ENCODE assay signal across 7 cellular contexts in the genomic region with DNA sequence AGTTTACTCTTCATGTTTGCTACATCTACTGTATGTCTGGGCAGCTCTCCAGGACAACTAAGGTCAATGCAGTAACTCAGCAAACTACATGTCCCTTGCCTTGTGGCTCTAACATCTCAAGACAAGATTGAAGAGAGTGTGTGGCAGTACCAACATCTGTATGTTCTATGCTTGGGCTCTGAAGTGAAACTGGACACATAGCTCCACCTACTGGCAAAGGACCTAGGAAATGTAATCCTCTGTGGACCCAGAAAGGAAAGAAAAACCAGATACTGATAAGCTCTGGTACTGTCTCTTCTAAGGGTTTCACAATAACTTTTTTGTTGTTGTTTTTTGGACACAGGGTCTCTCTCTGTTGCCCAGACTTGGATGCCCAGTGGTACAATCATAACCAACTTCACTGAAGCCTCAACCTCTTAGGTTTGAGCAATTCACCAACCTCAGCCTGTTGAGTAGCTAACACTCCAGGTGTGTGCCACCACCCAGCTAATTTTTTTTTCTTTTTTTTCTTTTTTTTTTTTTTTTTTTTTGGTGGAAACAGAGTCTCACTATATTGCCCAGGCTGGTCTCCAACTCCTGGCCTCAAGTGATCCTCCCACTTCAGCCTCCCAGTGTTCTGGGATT.
DNase-seq lines count a peak whose midpoint lies in the region; ATAC-seq and TF ChIP-seq lines count a peak whose summit lies in the region.

No MANE protein-coding gene starts in this region.

- H3K9me3 ChIP-seq in Panc1 (ENCODE audit: control insufficient read depth, insufficient read depth, low read depth, low read length) (no peaks in the 10 kb centered on the region), heart right ventricle (peaks cover 0 to 22% (median 0%) of the 10 kb centered on the region in 11 donors)

- H3K4me1 ChIP-seq in Panc1 (ENCODE audit: control insufficient read depth, insufficient read depth, low read length), result no peaks in the 10 kb centered on the region
- H3K4me1 ChIP-seq in heart right ventricle, result peaks cover 0 to 9% (median 0%) of the 10 kb centered on the region in 9 donors

- CTCF ChIA-PET in Panc1 (lab: Charles Lee), result interaction anchor here (0.6 to 1.6 kb wide), 4 partner anchors 25 to 508 kb away, joined by 3 to 7 read pairs (median 6); no protein-coding TSS in a partner anchor

- peak; percentile 77 for TF ChIP-seq CTCF in GM12864 (IDR thresholded peaks at IDR 0.05; ENCODE audit: low read depth, low read length, missing control alignments)
- peak; percentile 70 for TF ChIP-seq CTCF in Panc1 (IDR thresholded peaks at IDR 0.05)
- TF ChIP-seq CTCF in heart right ventricle (IDR thresholded peaks at IDR 0.05), result peak; percentile 22 to 78 (median 72)

- BruUV-seq in Panc1 (replicated peaks; lab: Mats Ljungman, UMichigan), result no TSS peak

- intact Hi-C loops in Panc1 (cut with micrococcal nuclease; ENCODE audit: unreplicated experiment) (loop anchor here (2.0 to 5.0 kb wide), 2 partner anchors 101 to 1155 kb away; no protein-coding TSS in a partner anchor), heart right ventricle (cut with DNase I) (loop anchor here (1.0 to 10.0 kb wide), 8 partner anchors 95 to 1160 kb away; no protein-coding TSS in a partner anchor)

- peaks cover 2% of the 10 kb centered on the region for H3K27me3 Mint-ChIP-seq in activated naive CD8-positive, alpha-beta T cell treated with anti-CD3 and anti-CD28 coated beads, Interleukin-2, amount 10 ng/mL, durations not matched to agents 7 days and 5 days

- in situ Hi-C loops in Panc1 (cut with HindIII; ENCODE audit: low pct_unique_long_range_greater_than_20kb, low sequenced_read_pairs), result no loop called here

- H3K4me3 ChIP-seq in GM12864 (ENCODE audit: low read depth, low read length) (no peak overlapping the region), Panc1 (ENCODE audit: low read depth in 2 of 2, low read length in 2 of 2) (no peak overlapping the region), heart right ventricle (no peak overlapping the region)

- POLR2A ChIA-PET in Panc1 (lab: Charles Lee), result interaction anchor here (0.6 kb wide), 1 partner anchor 382 kb away, joined by 6 read pairs; no protein-coding TSS in a partner anchor
- POLR2A ChIA-PET in activated naive CD8-positive, alpha-beta T cell treated with anti-CD3 and anti-CD28 coated beads, Interleukin-2, amount 10 ng/mL, durations not matched to agents 7 days and 5 days (lab: Charles Lee), result no interaction called here

- H3K27ac ChIP-seq in Panc1 (ENCODE audit: low read length) (no peak overlapping the region), heart right ventricle (no peak overlapping the region)

- H3K36me3 Mint-ChIP-seq in activated naive CD8-positive, alpha-beta T cell treated with anti-CD3 and anti-CD28 coated beads, Interleukin-2, amount 10 ng/mL, durations not matched to agents 7 days and 5 days, result no peaks in the 10 kb centered on the region

- peaks cover 6% of the 10 kb centered on the region for H3K4me1 Mint-ChIP-seq in activated naive CD8-positive, alpha-beta T cell treated with anti-CD3 and anti-CD28 coated beads, Interleukin-2, amount 10 ng/mL, durations not matched to agents 7 days and 5 days

- no peaks in the 10 kb centered on the region for H3K27me3 ChIP-seq in Panc1 (ENCODE audit: control insufficient read depth, insufficient read depth, low read length)
- no peaks in the 10 kb centered on the region for H3K27me3 ChIP-seq in heart right ventricle

- H3K27ac Mint-ChIP-seq in activated naive CD8-positive, alpha-beta T cell treated with anti-CD3 and anti-CD28 coated beads, Interleukin-2, amount 10 ng/mL, durations not matched to agents 7 days and 5 days, result no peak overlapping the region

- DNase-seq in GM12864 (ENCODE audit: low read depth) (peak; percentile 51), HUDEP-2 (lab: John Stamatoyannopoulos, UW; ENCODE audit: unreplicated experiment in 76 of 76) (peak in 54 of 76 experiments; percentile 1 to 75 (median 23)), Panc1 (ENCODE audit: low read depth, low spot score) (peak; percentile 50), heart right ventricle (peak in 1 of 2 donors; percentile 66), retina (peak; percentile 56)
- DNase-seq in activated naive CD8-positive, alpha-beta T cell treated with anti-CD3 and anti-CD28 coated beads, Interleukin-2, amount 10 ng/mL, durations not matched to agents 7 days and 5 days, result no peak

- peaks cover 6% of the 10 kb centered on the region for H3K9me3 Mint-ChIP-seq in activated naive CD8-positive, alpha-beta T cell treated with anti-CD3 and anti-CD28 coated beads, Interleukin-2, amount 10 ng/mL, durations not matched to agents 7 days and 5 days

- H3K4me3 Mint-ChIP-seq in activated naive CD8-positive, alpha-beta T cell treated with anti-CD3 and anti-CD28 coated beads, Interleukin-2, amount 10 ng/mL, durations not matched to agents 7 days and 5 days, result no peak overlapping the region

- H3K36me3 ChIP-seq in Panc1 (ENCODE audit: control insufficient read depth, insufficient read depth, low read length) (no peaks in the 10 kb centered on the region), heart right ventricle (no peaks in the 10 kb centered on the region)

- peak; percentile 94 for ATAC-seq in GM21717 (IDR thresholded peaks at IDR 0.05; ENCODE audit: unreplicated experiment)
- peak; percentile 84 for ATAC-seq in Panc1
- peak; percentile 94 for ATAC-seq in activated naive CD8-positive, alpha-beta T cell treated with anti-CD3 and anti-CD28 coated beads, Interleukin-2, amount 10 ng/mL, durations not matched to agents 7 days and 5 days (ENCODE audit: low read depth)
- ATAC-seq in heart right ventricle, result peak; percentile 55 to 91 (median 86)
